In the genomic region with DNA sequence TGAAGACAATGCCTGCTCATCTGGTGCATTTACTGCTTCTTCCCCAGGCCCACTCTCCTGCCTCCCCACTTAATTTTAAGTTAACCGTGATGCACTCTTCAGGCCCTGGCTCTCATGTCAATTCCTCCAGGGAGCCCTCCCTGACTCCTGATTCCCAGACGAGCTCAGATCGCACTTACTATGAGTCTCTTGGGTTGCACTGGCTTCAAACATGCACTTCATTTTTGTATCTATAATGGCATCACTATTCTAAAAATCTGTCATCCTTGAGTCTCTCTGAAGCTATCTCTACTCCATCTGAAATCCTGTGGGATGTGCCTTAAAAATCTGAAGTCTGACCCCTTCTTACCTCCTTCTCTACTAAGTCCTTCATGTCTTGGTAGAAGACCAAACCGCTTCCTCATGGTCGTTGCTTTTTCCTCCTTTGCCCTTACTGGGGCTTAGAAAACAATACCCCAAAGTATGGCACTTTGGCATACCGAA, we compare ENCODE assay signal across 10 cellular contexts. TPM values are rescaled to one million over a fixed set of nuclear protein-coding genes. Genes with fewer than 3 reads are reported as not detected.
DNase-seq lines count a peak whose midpoint lies in the region; ATAC-seq and TF ChIP-seq lines count a peak whose summit lies in the region.
"Had no signal": no experiment of that assay in that cellular context is flagged by ENCODE, and none has a peak within 500 bp of the region (broad histone marks: within the 10 kb centered on the region; RNA-seq: fewer than 3 reads in every experiment).

No MANE protein-coding gene starts in this region.

- peaks cover 48% of the 10 kb centered on the region for H3K4me1 Mint-ChIP-seq in activated CD4-positive, alpha-beta T cell treated with anti-CD3 and anti-CD28 coated beads, Interleukin-2, amount 10 ng/mL, durations not matched to agents 24 days and 14 days
- H3K4me1 Mint-ChIP-seq in activated T-helper 17 cell treated with anti-CD3 and anti-CD28 coated beads, Interleukin-2, amount 50 U/mL, for 72 hours = peaks cover 33% of the 10 kb centered on the region

- H3K4me1 ChIP-seq in left lung = peaks cover 30 to 60% of the 10 kb centered on the region in 2 donors

- H3K27ac ChIP-seq in left lung (peak overlapping the region; percentile 64 to 69), temporal lobe (ENCODE audit: low read depth, low read length) (peak overlapping the region; percentile 94)

- intact Hi-C loops in activated CD4-positive, alpha-beta T cell treated with anti-CD3 and anti-CD28 coated beads, Interleukin-2, amount 10 ng/mL, durations not matched to agents 24 days and 14 days (cut with micrococcal nuclease) = no loop called here
- intact Hi-C loops in left lung (cut with DNase I) = loop anchor here in 1 of 2 donors (10.0 kb wide), 1 partner anchor 62 kb away; a partner anchor contains a TSS

- H3K27me3 ChIP-seq in left lung = no peaks in the 10 kb centered on the region

- no peaks in the 10 kb centered on the region for H3K27me3 Mint-ChIP-seq in activated CD4-positive, alpha-beta T cell treated with anti-CD3 and anti-CD28 coated beads, Interleukin-2, amount 10 ng/mL, durations not matched to agents 24 days and 14 days
- H3K27me3 Mint-ChIP-seq in activated T-helper 17 cell treated with anti-CD3 and anti-CD28 coated beads, Interleukin-2, amount 50 U/mL, for 72 hours = no peaks in the 10 kb centered on the region

- H3K36me3 ChIP-seq in left lung = peaks cover 0 to 28% of the 10 kb centered on the region in 2 donors

- peak overlapping the region; percentile 89 for H3K27ac Mint-ChIP-seq in activated CD4-positive, alpha-beta T cell treated with anti-CD3 and anti-CD28 coated beads, Interleukin-2, amount 10 ng/mL, durations not matched to agents 24 days and 14 days
- peak overlapping the region; percentile 79 for H3K27ac Mint-ChIP-seq in activated T-helper 17 cell treated with anti-CD3 and anti-CD28 coated beads, Interleukin-2, amount 50 U/mL, for 72 hours

- ATAC-seq in activated T-helper 17 cell treated with anti-CD3 and anti-CD28 coated beads, Interleukin-2, amount 50 U/mL, for 72 hours (replicated peaks) = no peak
- no peak for ATAC-seq in left lung

- TF ChIP-seq CTCF in left lung (IDR thresholded peaks at IDR 0.05) = no peak

- H3K4me3 Mint-ChIP-seq in activated CD4-positive, alpha-beta T cell treated with anti-CD3 and anti-CD28 coated beads, Interleukin-2, amount 10 ng/mL, durations not matched to agents 24 days and 14 days = peak overlapping the region; percentile 78
- peak overlapping the region; percentile 74 for H3K4me3 Mint-ChIP-seq in activated T-helper 17 cell treated with anti-CD3 and anti-CD28 coated beads, Interleukin-2, amount 50 U/mL, for 72 hours

- no peaks in the 10 kb centered on the region for H3K9me3 Mint-ChIP-seq in activated CD4-positive, alpha-beta T cell treated with anti-CD3 and anti-CD28 coated beads, Interleukin-2, amount 10 ng/mL, durations not matched to agents 24 days and 14 days
- no peaks in the 10 kb centered on the region for H3K9me3 Mint-ChIP-seq in activated T-helper 17 cell treated with anti-CD3 and anti-CD28 coated beads, Interleukin-2, amount 50 U/mL, for 72 hours

- no peaks in the 10 kb centered on the region for H3K9me3 ChIP-seq in left lung

- peaks cover 62% of the 10 kb centered on the region for H3K36me3 Mint-ChIP-seq in activated CD4-positive, alpha-beta T cell treated with anti-CD3 and anti-CD28 coated beads, Interleukin-2, amount 10 ng/mL, durations not matched to agents 24 days and 14 days (ENCODE audit: low read depth)
- peaks cover 70% of the 10 kb centered on the region for H3K36me3 Mint-ChIP-seq in activated T-helper 17 cell treated with anti-CD3 and anti-CD28 coated beads, Interleukin-2, amount 50 U/mL, for 72 hours (ENCODE audit: low read depth)

- H3K4me3 ChIP-seq in left lung = no peak overlapping the region

- no peak for DNase-seq in activated CD4-positive, alpha-beta T cell treated with anti-CD3 and anti-CD28 coated beads, Interleukin-2, amount 10 ng/mL, durations not matched to agents 24 days and 14 days
- DNase-seq in activated CD4-positive, alpha-beta T cell treated with anti-CD3 and anti-CD28 coated beads, Interleukin-2, amount 50 U/mL, for 48 hours = no peak
- DNase-seq in left lung (no peak), DMS79 treated with DMSO at 0.1 percent for 48 hours (lab: John Stamatoyannopoulos, UW) (no peak), glomerular visceral epithelial cell (ENCODE audit: extremely low spot score) (no peak), LoVo (ENCODE audit: low spot score) (no peak)

RNA-seq across cellular contexts. Expression of a gene that starts 24.7 kb away (rescaled TPM):
- total RNA-seq in activated CD4-positive, alpha-beta T cell treated with anti-CD3 and anti-CD28 coated beads, Interleukin-2, amount 10 ng/mL, durations not matched to agents 24 days and 14 days = not detected in 2 replicates
- not detected for total RNA-seq in activated T-helper 17 cell treated with anti-CD3 and anti-CD28 coated beads, Interleukin-2, amount 50 U/mL, for 72 hours
- total RNA-seq in left lung (10 to 100 TPM; 13.5 to 15.7 TPM), temporal lobe (not detected)
- total RNA-seq: fibroblast of lung, pulmonary artery endothelial cell had no signal

RNA-seq across cellular contexts. Expression of a gene that starts 57.3 kb away (rescaled TPM):
- total RNA-seq in activated CD4-positive, alpha-beta T cell treated with anti-CD3 and anti-CD28 coated beads, Interleukin-2, amount 10 ng/mL, durations not matched to agents 24 days and 14 days = 2.7 and 2.9 TPM in 2 replicates
- 1 to 10 TPM; 2.9 to 5.3 TPM for total RNA-seq in activated T-helper 17 cell treated with anti-CD3 and anti-CD28 coated beads, Interleukin-2, amount 50 U/mL, for 72 hours
- total RNA-seq in left lung (100 to 1,000 TPM; 185 to 297 TPM), temporal lobe (35.7 TPM)

Comparison
In these comparisons a context has a peak if more than half of its experiments do, and no peak if none do; other contexts are left out.
1. RNA of a gene that starts 24.7 kb away (total RNA-seq): 13.5 to 15.7 TPM in left lung; not detected in temporal lobe (single experiment), not detected in activated CD4-positive, alpha-beta T cell treated with anti-CD3 and anti-CD28 coated beads, Interleukin-2, amount 10 ng/mL, durations not matched to agents 24 days and 14 days and not detected in activated T-helper 17 cell treated with anti-CD3 and anti-CD28 coated beads, Interleukin-2, amount 50 U/mL, for 72 hours; every median in the first group is over 10 times any median in the second.